11 cellular contexts compared by ENCODE assay signal in genomic region chr4:1080961-1081688, GRCh38. TPM values are rescaled to one million over a fixed set of nuclear protein-coding genes. Genes with fewer than 3 reads are reported as not detected.
DNase-seq lines count a peak whose midpoint lies in the region; ATAC-seq and TF ChIP-seq lines count a peak whose summit lies in the region.
"Had no signal": no experiment of that assay in that cellular context is flagged by ENCODE, and none has a peak within 500 bp of the region (broad histone marks: within the 10 kb centered on the region; RNA-seq: fewer than 3 reads in every experiment).

No MANE protein-coding gene starts in this region.

- H3K27me3 Mint-ChIP-seq in activated CD8-positive, alpha-beta memory T cell treated with anti-CD3 and anti-CD28 coated beads, Interleukin-2, amount 10 ng/mL, durations not matched to agents 7 days and 5 days, result peaks cover 7% of the 10 kb centered on the region

- H3K4me3 Mint-ChIP-seq in activated CD8-positive, alpha-beta memory T cell treated with anti-CD3 and anti-CD28 coated beads, Interleukin-2, amount 10 ng/mL, durations not matched to agents 7 days and 5 days, result no peak overlapping the region
- H3K4me3 Mint-ChIP-seq: activated naive CD8-positive, alpha-beta T cell treated with anti-CD3 and anti-CD28 coated beads, Interleukin-2, amount 10 ng/mL, durations not matched to agents 7 days and 5 days had no signal

- intact Hi-C loops in A673 (cut with micrococcal nuclease; ENCODE audit: unreplicated experiment) (no loop called here), colonic mucosa (cut with DNase I) (no loop called here)

- H3F3A ChIP-seq in GM23248 (ENCODE audit: insufficient read depth), result peaks cover 7% of the 10 kb centered on the region

- WGBS in GM23248 (ENCODE audit: low coverage in 1 of 2, low lambda C conversion rate in 2 of 2, missing lambda C conversion rate in 2 of 2), 2 experiments, result 66 to 67% methylated on average over 12 of the region's 12 CpGs

- no peaks in the 10 kb centered on the region for H3K36me3 Mint-ChIP-seq in activated CD8-positive, alpha-beta memory T cell treated with anti-CD3 and anti-CD28 coated beads, Interleukin-2, amount 10 ng/mL, durations not matched to agents 7 days and 5 days
- H3K36me3 Mint-ChIP-seq: activated naive CD8-positive, alpha-beta T cell treated with anti-CD3 and anti-CD28 coated beads, Interleukin-2, amount 10 ng/mL, durations not matched to agents 7 days and 5 days had no signal

- no peaks in the 10 kb centered on the region for H3K79me2 ChIP-seq in GM23248 (ENCODE audit: insufficient read depth)

- DNase-seq in A673 (ENCODE audit: low spot score), result peak; percentile 10
- DNase-seq in GM23248, result peak; percentile 81
- peak; percentile 35 for DNase-seq in RKO (ENCODE audit: low spot score)
- peak; percentile 34 for DNase-seq in fibroblast of pulmonary artery (ENCODE audit: low read depth)
- DNase-seq in colonic mucosa, result no peak
- DNase-seq in activated CD8-positive, alpha-beta memory T cell treated with anti-CD3 and anti-CD28 coated beads, Interleukin-2, amount 10 ng/mL, durations not matched to agents 7 days and 5 days, result no peak
- no peak for DNase-seq in activated CD8-positive, alpha-beta memory T cell treated with anti-CD3 and anti-CD28 coated beads for 24 hours
- DNase-seq: activated naive CD8-positive, alpha-beta T cell treated with anti-CD3 and anti-CD28 coated beads, Interleukin-2, amount 10 ng/mL, durations not matched to agents 7 days and 5 days; Calu3; kidney had no signal

- H3K27me3 ChIP-seq in A673 (replicated peaks; ENCODE audit: insufficient read depth, low read depth, low read length, poor library complexity) (peaks cover 13% of the 10 kb centered on the region), GM23248 (replicated peaks; ENCODE audit: insufficient read depth) (peaks cover 6% of the 10 kb centered on the region; the same call in 1 of the 2 replicates), colonic mucosa (no peaks in the 10 kb centered on the region)

- ATAC-seq in GM21528 (IDR thresholded peaks at IDR 0.05; ENCODE audit: low FRiP score, unreplicated experiment), result no peak
- ATAC-seq in activated CD8-positive, alpha-beta memory T cell treated with anti-CD3 and anti-CD28 coated beads, Interleukin-2, amount 10 ng/mL, durations not matched to agents 7 days and 5 days, result no peak

- H2AFZ ChIP-seq in GM23248, result no peak overlapping the region

- H3K4me3 ChIP-seq in A673 (ENCODE audit: low read depth, low read length, poor library complexity, severe bottlenecking) (no peak overlapping the region), GM23248 (no peak overlapping the region), fibroblast of pulmonary artery (replicated peaks; ENCODE audit: low read depth, low read length) (no peak overlapping the region), colonic mucosa (no peak overlapping the region)

- no peak overlapping the region for H3K9ac ChIP-seq in GM23248
- H3K9ac ChIP-seq in colonic mucosa (ENCODE audit: low read depth in 2 of 2, low read length in 2 of 2), result no peak overlapping the region

- H3K4me2 ChIP-seq in GM23248 (ENCODE audit: unreplicated experiment), result peak overlapping the region; percentile 53

- POLR2A ChIA-PET in A673 (lab: Charles Lee; ENCODE audit: low non-redundant PET), result no interaction called here

- H3K9me2 ChIP-seq in GM23248 (ENCODE audit: insufficient read depth), result no peaks in the 10 kb centered on the region

- H3K4me1 ChIP-seq in A673 (ENCODE audit: insufficient read depth, low read length, poor library complexity, severe bottlenecking), result no peaks in the 10 kb centered on the region
- peaks cover 14% of the 10 kb centered on the region for H3K4me1 ChIP-seq in GM23248 (ENCODE audit: insufficient read depth)
- H3K4me1 ChIP-seq in colonic mucosa, result no peaks in the 10 kb centered on the region

- in situ Hi-C loops in GM23248 (cut with MboI), result no loop called here

- no peaks in the 10 kb centered on the region for H4K20me1 ChIP-seq in GM23248 (ENCODE audit: insufficient read depth)

- H3K9me3 Mint-ChIP-seq in activated CD8-positive, alpha-beta memory T cell treated with anti-CD3 and anti-CD28 coated beads, Interleukin-2, amount 10 ng/mL, durations not matched to agents 7 days and 5 days (ENCODE audit: low read depth), result no peaks in the 10 kb centered on the region

- CTCF ChIA-PET in A673 (lab: Charles Lee), result no interaction called here
- CTCF ChIA-PET in activated CD8-positive, alpha-beta memory T cell treated with anti-CD3 and anti-CD28 coated beads, Interleukin-2, amount 10 ng/mL, durations not matched to agents 7 days and 5 days (lab: Charles Lee), result no interaction called here

- no peak overlapping the region for H3K27ac Mint-ChIP-seq in activated CD8-positive, alpha-beta memory T cell treated with anti-CD3 and anti-CD28 coated beads, Interleukin-2, amount 10 ng/mL, durations not matched to agents 7 days and 5 days
- H3K27ac Mint-ChIP-seq: activated naive CD8-positive, alpha-beta T cell treated with anti-CD3 and anti-CD28 coated beads, Interleukin-2, amount 10 ng/mL, durations not matched to agents 7 days and 5 days had no signal

- peaks cover 13% of the 10 kb centered on the region for H3K4me1 Mint-ChIP-seq in activated CD8-positive, alpha-beta memory T cell treated with anti-CD3 and anti-CD28 coated beads, Interleukin-2, amount 10 ng/mL, durations not matched to agents 7 days and 5 days

- no peaks in the 10 kb centered on the region for H3K9me3 ChIP-seq in A673 (ENCODE audit: low read depth, low read length, poor library complexity, severe bottlenecking)
- no peaks in the 10 kb centered on the region for H3K9me3 ChIP-seq in GM23248 (ENCODE audit: low read depth)
- no peaks in the 10 kb centered on the region for H3K9me3 ChIP-seq in colonic mucosa

- no peak for TF ChIP-seq CTCF in A673 (conservative IDR thresholded peaks at IDR 0.05; ENCODE audit: low read depth, low read length)
- no peak for TF ChIP-seq CTCF in fibroblast of pulmonary artery (IDR thresholded peaks at IDR 0.05; ENCODE audit: low read length, missing control alignments)
- no peak for TF ChIP-seq CTCF in colonic mucosa (IDR thresholded peaks at IDR 0.05)

- H3K27ac ChIP-seq in A673 (ENCODE audit: low read depth, low read length, poor library complexity, severe bottlenecking), result no peak overlapping the region
- peak overlapping the region; percentile 43 for H3K27ac ChIP-seq in GM23248
- no peak overlapping the region for H3K27ac ChIP-seq in colonic mucosa

- H3K36me3 ChIP-seq in A673 (ENCODE audit: insufficient read depth, low read length, poor library complexity, severe bottlenecking) (no peaks in the 10 kb centered on the region), GM23248 (ENCODE audit: low read depth) (no peaks in the 10 kb centered on the region), colonic mucosa (no peaks in the 10 kb centered on the region)

- no TSS peak for BruUV-seq in A673 (replicated peaks; lab: Mats Ljungman, UMichigan)

RNA-seq across cellular contexts. Expression of gene RNF212, which starts 32.2 kb away (rescaled TPM):
- 2.4 and 2.8 TPM in 2 replicates for total RNA-seq in A673 (2021)
- 0.51 and 2.5 TPM in 2 replicates for total RNA-seq in GM23248 (2014; rRNA removed; shearing (Covaris generic))
- polyA plus RNA-seq in GM23248 (2016; fragmentation: Nextera tagmentation; extraction: Ambion mirVana), result 4.9 and 6.0 TPM in 2 replicates
- total RNA-seq in colonic mucosa, result 1 to 10 TPM; 2.3 to 2.5 TPM
- 1 to 10 TPM; 1.2 to 3.2 TPM for total RNA-seq in activated CD8-positive, alpha-beta memory T cell treated with anti-CD3 and anti-CD28 coated beads, Interleukin-2, amount 10 ng/mL, durations not matched to agents 7 days and 5 days
- total RNA-seq: Calu3 had no signal

Comparison
In these comparisons a context has a peak if more than half of its experiments do, and no peak if none do; other contexts are left out.
1. DNase-seq: peak in A673 (single experiment), GM23248 (single experiment), RKO (single experiment) and fibroblast of pulmonary artery (single experiment); none in colonic mucosa (single experiment), activated CD8-positive, alpha-beta memory T cell treated with anti-CD3 and anti-CD28 coated beads, Interleukin-2, amount 10 ng/mL, durations not matched to agents 7 days and 5 days (single experiment) and activated CD8-positive, alpha-beta memory T cell treated with anti-CD3 and anti-CD28 coated beads for 24 hours (single experiment).